Comparison of ENCODE assay signal across 8 cellular contexts in genomic region chr4:151014521-151015457, GRCh38. TPM values are rescaled to one million over a fixed set of nuclear protein-coding genes. Genes with fewer than 3 reads are reported as not detected.
DNase-seq lines count a peak whose midpoint lies in the region; ATAC-seq and FAIRE-seq lines count a peak whose summit lies in the region.

Gene LRBA, minus strand, starts transcription at chr4:151015284. Its CDS starts 642 bp downstream, at chr4:151014642.

- no peaks in the 10 kb centered on the region for H3K36me3 ChIP-seq in mesodermal cell (ENCODE audit: control insufficient read depth, insufficient read depth, low read length)

- 1 to 3% methylated on average over 14 to 19 of the region's 37 CpGs for WGBS in mesodermal cell (ENCODE audit: insufficient coverage in 2 of 2), 2 experiments

- H3K4me1 ChIP-seq in mesodermal cell (ENCODE audit: control insufficient read depth, insufficient read depth, low read length, poor library complexity, severe bottlenecking), result no peaks in the 10 kb centered on the region

- ATAC-seq in GM21381 (IDR thresholded peaks at IDR 0.05; ENCODE audit: unreplicated experiment), result peak; percentile 64

- no peak for FAIRE-seq in HTR-8/SVneo (lab: Jason Lieb, UNC)

- H3K9me3 ChIP-seq in mesodermal cell (ENCODE audit: control insufficient read depth, low read length), result no peaks in the 10 kb centered on the region

- in situ Hi-C loops in endometrial microvascular endothelial cells (cut with HindIII; ENCODE audit: inconsistent ontology term, low pct_unique_long_range_greater_than_20kb, low sequenced_read_pairs), result no loop called here

- H3K4me3 ChIP-seq in mesodermal cell (ENCODE audit: extremely low read depth, insufficient read depth, low read length, poor library complexity, severe bottlenecking), result peak within 1 kb of the TSS; percentile 69

- DNase-seq in CMK (ENCODE audit: low read depth) (peak; percentile 40), HTR-8/SVneo (ENCODE audit: insufficient read length, low spot score) (peak; percentile 73), NOMO-1 treated with dmso at 0.1 percent for 144 hours (lab: John Stamatoyannopoulos, UW; ENCODE audit: unreplicated experiment) (peak; percentile 68)
- peak; percentile 64 for DNase-seq in activated CD8-positive, alpha-beta memory T cell treated with anti-CD3 and anti-CD28 coated beads, Interleukin-2, amount 50 U/mL, for 1 hour (ENCODE audit: extremely low read depth)
- DNase-seq in stimulated activated CD8-positive, alpha-beta memory T cell treated with anti-CD3 and anti-CD28 coated beads, Interleukin-15, amount 100 ng/mL, for 4 hours (ENCODE audit: low read depth in 2 of 2), result peak; percentile 63 to 72

- H3K27ac ChIP-seq in mesodermal cell (ENCODE audit: low read depth, low read length, severe bottlenecking), result peak within 1 kb of the TSS; percentile 76

RNA-seq across cellular contexts. Expression of gene LRBA, which starts in this region (rescaled TPM):
- total RNA-seq in endometrial microvascular endothelial cells (ENCODE audit: inconsistent ontology term), result 38.9 TPM
- 15.6 TPM for polyA plus RNA-seq in mesodermal cell (2013, experiment 1 of 2)
- polyA plus RNA-seq in mesodermal cell (2013, experiment 2 of 2), result 17.5 TPM

Comparison
In these comparisons a context has a peak if more than half of its experiments do, and no peak if none do; other contexts are left out.
1. Peak in every context shown above with its lines: DNase-seq, ATAC-seq, H3K4me3 ChIP-seq and H3K27ac ChIP-seq.